ENCODE assay signal across 30 cellular contexts in the genomic region with DNA sequence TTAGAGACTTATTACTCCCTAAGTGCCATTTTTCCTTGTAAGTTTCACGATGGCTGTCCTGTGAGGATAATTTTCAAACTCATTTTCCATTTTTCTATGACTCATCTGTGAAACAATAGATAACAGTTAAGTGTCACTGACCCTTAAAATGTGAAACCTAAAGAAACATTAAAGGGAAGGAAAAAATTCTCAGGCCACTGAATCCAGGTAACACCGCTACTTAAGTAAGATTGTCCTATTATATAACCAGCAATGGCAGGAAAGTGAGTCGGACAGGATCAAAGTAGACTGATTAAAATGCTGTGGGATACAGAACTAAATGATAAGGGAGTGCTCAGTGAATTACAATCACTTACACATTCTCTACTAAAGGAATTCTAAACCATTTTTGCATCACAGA. TPM values are rescaled to one million over a fixed set of nuclear protein-coding genes. Genes with fewer than 3 reads are reported as not detected.
A peak's percentile ranks its signal among the peaks of the same experiment; 100 is the strongest.
DNase-seq lines count a peak whose midpoint lies in the region; ATAC-seq and TF ChIP-seq lines count a peak whose summit lies in the region.
"Had no signal": no experiment of that assay in that cellular context is flagged by ENCODE, and none has a peak within 500 bp of the region (broad histone marks: within the 10 kb centered on the region; RNA-seq: fewer than 3 reads in every experiment).

No MANE protein-coding gene starts in this region.

- CTCF ChIA-PET in Calu3 (lab: Charles Lee) = interaction anchor here (0.6 kb wide), 1 partner anchor 240 kb away, joined by 5 read pairs; no protein-coding TSS in a partner anchor

- no peak overlapping the region for H3K4me3 ChIP-seq in brain microvascular endothelial cell (ENCODE audit: low read depth, low read length)
- no peak overlapping the region for H3K4me3 ChIP-seq in osteoblast (ENCODE audit: insufficient read depth, low read length)
- H3K4me3 ChIP-seq: MG63, stomach, tibial artery had no signal

- no peaks in the 10 kb centered on the region for H3K36me3 ChIP-seq in brain microvascular endothelial cell (replicated peaks)
- H3K36me3 ChIP-seq in osteoblast (ENCODE audit: insufficient read depth, low read length) = no peaks in the 10 kb centered on the region
- H3K36me3 ChIP-seq: MG63, stomach, tibial artery had no signal

- peak overlapping the region; percentile 3 for H3K27ac Mint-ChIP-seq in Calu3 (ENCODE audit: unreplicated experiment)
- H3K27ac Mint-ChIP-seq: activated CD4-positive, alpha-beta T cell treated with anti-CD3 and anti-CD28 coated beads for 36 hours; activated naive CD8-positive, alpha-beta T cell treated with anti-CD3 and anti-CD28 coated beads for 36 hours; naive thymus-derived CD8-positive, alpha-beta T cell; T-helper 17 cell had no signal

- H3K27me3 Mint-ChIP-seq in Calu3 (ENCODE audit: unreplicated experiment) = no peaks in the 10 kb centered on the region
- H3K27me3 Mint-ChIP-seq: activated CD4-positive, alpha-beta T cell treated with anti-CD3 and anti-CD28 coated beads for 36 hours; T-helper 17 cell had no signal

- H3K79me2 ChIP-seq in osteoblast (ENCODE audit: insufficient read depth, low read length) = peaks cover 10% of the 10 kb centered on the region

- no peak overlapping the region for H3K4me2 ChIP-seq in osteoblast (ENCODE audit: insufficient read depth, low read length)

- no TSS peak for BruUV-seq in Calu3 (replicated peaks; lab: Mats Ljungman, UMichigan)

- H4K20me1 ChIP-seq in osteoblast (ENCODE audit: insufficient read depth, low read length) = no peaks in the 10 kb centered on the region

- intact Hi-C loops in Calu3 (cut with micrococcal nuclease; ENCODE audit: unreplicated experiment) = no loop called here

- H3K27me3 ChIP-seq in brain microvascular endothelial cell (replicated peaks) (no peaks in the 10 kb centered on the region), osteoblast (ENCODE audit: insufficient read depth, low read length) (no peaks in the 10 kb centered on the region)
- H3K27me3 ChIP-seq: MG63, stomach, tibial artery had no signal

- H3K36me3 Mint-ChIP-seq in Calu3 (ENCODE audit: insufficient read depth, unreplicated experiment) = peaks cover 5% of the 10 kb centered on the region
- H3K36me3 Mint-ChIP-seq: activated naive CD8-positive, alpha-beta T cell treated with anti-CD3 and anti-CD28 coated beads for 36 hours; naive thymus-derived CD8-positive, alpha-beta T cell had no signal

- H3K4me1 ChIP-seq in osteoblast (ENCODE audit: insufficient read depth, low read length) = peaks cover 33% of the 10 kb centered on the region

- no peak for DNase-seq in Calu3
- no peak for DNase-seq in brain microvascular endothelial cell
- DNase-seq in osteoblast (ENCODE audit: insufficient read length, low spot score, missing footprints) = no peak
- no peak for DNase-seq in NAMALWA (ENCODE audit: low spot score)
- DNase-seq in HUDEP-2 (lab: John Stamatoyannopoulos, UW; ENCODE audit: unreplicated experiment in 76 of 76) = no peak
- DNase-seq: activated CD4-positive, alpha-beta T cell treated with anti-CD3 and anti-CD28 coated beads for 36 hours; activated CD8-positive, alpha-beta memory T cell treated with anti-CD3 and anti-CD28 coated beads for 24 hours; activated effector memory CD4-positive, alpha-beta T cell treated with anti-CD3 and anti-CD28 coated beads, Interleukin-2, amount 50 U/mL, for 16 hours; activated naive CD8-positive, alpha-beta T cell treated with anti-CD3 and anti-CD28 coated beads for 36 hours; caudate nucleus; glutamatergic neuron; MG63; midbrain; naive thymus-derived CD8-positive, alpha-beta T cell; NCI-H1417 treated with DMSO at 0.1 percent for 48 hours; NCI-H2081; NCI-H2227 treated with DMSO at 0.1 percent for 48 hours; stomach; T-helper 17 cell; tibial artery had no signal

- H3K27ac ChIP-seq in brain microvascular endothelial cell (peak overlapping the region; percentile 78), osteoblast (ENCODE audit: low read depth, low read length) (peak overlapping the region; percentile 3)
- H3K27ac ChIP-seq: stomach, tibial artery had no signal

- ATAC-seq in HG03571 (IDR thresholded peaks at IDR 0.05; ENCODE audit: unreplicated experiment) (peak; percentile 4), GM21390 (IDR thresholded peaks at IDR 0.05; ENCODE audit: unreplicated experiment) (no peak)
- ATAC-seq: activated CD4-positive, alpha-beta T cell treated with anti-CD3 and anti-CD28 coated beads for 36 hours; naive thymus-derived CD8-positive, alpha-beta T cell; T-helper 17 cell had no signal

- no peaks in the 10 kb centered on the region for H3K9me3 ChIP-seq in osteoblast (ENCODE audit: low read depth, low read length)
- H3K9me3 ChIP-seq: MG63, stomach, tibial artery had no signal

- peaks cover 27% of the 10 kb centered on the region for H3K4me1 Mint-ChIP-seq in Calu3 (ENCODE audit: low read depth, unreplicated experiment)
- H3K4me1 Mint-ChIP-seq: activated naive CD8-positive, alpha-beta T cell treated with anti-CD3 and anti-CD28 coated beads for 36 hours; naive thymus-derived CD8-positive, alpha-beta T cell had no signal

- H3K4me3 Mint-ChIP-seq in Calu3 (ENCODE audit: low read depth, unreplicated experiment) = no peak overlapping the region
- H3K4me3 Mint-ChIP-seq: activated CD4-positive, alpha-beta T cell treated with anti-CD3 and anti-CD28 coated beads for 36 hours; activated naive CD8-positive, alpha-beta T cell treated with anti-CD3 and anti-CD28 coated beads for 36 hours; CD14-positive monocyte; naive thymus-derived CD8-positive, alpha-beta T cell; T-helper 17 cell had no signal

- TF ChIP-seq CTCF in Calu3 (IDR thresholded peaks at IDR 0.05; ENCODE audit: unreplicated experiment) (no peak), brain microvascular endothelial cell (IDR thresholded peaks at IDR 0.05; ENCODE audit: low read depth, low read length, missing control alignments) (no peak), osteoblast (IDR thresholded peaks at IDR 0.05; ENCODE audit: extremely low read depth, low read depth, low read length) (no peak)

- no peak overlapping the region for H2AFZ ChIP-seq in osteoblast (ENCODE audit: low read length)

- in situ Hi-C loops in brain microvascular endothelial cell (cut with HindIII; ENCODE audit: low pct_ligation_motif_present, low sequenced_read_pairs) = no loop called here

- H3K9me3 Mint-ChIP-seq in Calu3 (ENCODE audit: low read depth, unreplicated experiment) = no peaks in the 10 kb centered on the region
- H3K9me3 Mint-ChIP-seq: activated naive CD8-positive, alpha-beta T cell treated with anti-CD3 and anti-CD28 coated beads for 36 hours; CD14-positive monocyte; naive thymus-derived CD8-positive, alpha-beta T cell had no signal

RNA-seq across cellular contexts. Expression of gene PLD1, which starts 12.4 kb away (rescaled TPM):
- total RNA-seq in Calu3 (2022) (58.5 and 61.2 TPM in 2 replicates), osteoblast (18.1 and 29.5 TPM in 2 replicates)

RNA-seq across cellular contexts. Expression of gene TMEM212, which starts 45.3 kb away (rescaled TPM):
- total RNA-seq in Calu3 (2022) = not detected in 2 replicates
- total RNA-seq in osteoblast = not detected in 2 replicates
- total RNA-seq: activated CD4-positive, alpha-beta T cell treated with anti-CD3 and anti-CD28 coated beads for 36 hours; activated naive CD8-positive, alpha-beta T cell treated with anti-CD3 and anti-CD28 coated beads for 36 hours; astrocyte; dermis microvascular lymphatic vessel endothelial cell; H4; liver; naive thymus-derived CD8-positive, alpha-beta T cell; RPMI7951; SK-MEL-5; skeletal muscle tissue; stomach; T-helper 17 cell had no signal
